Comparison of ENCODE assay signal across 8 cellular contexts in genomic region chr1:151443846-151444790, GRCh38. TPM values are rescaled to one million over a fixed set of nuclear protein-coding genes. Genes with fewer than 3 reads are reported as not detected.
DNase-seq lines count a peak whose midpoint lies in the region; ATAC-seq and TF ChIP-seq lines count a peak whose summit lies in the region.

No MANE protein-coding gene starts in this region.

- no peaks in the 10 kb centered on the region for H3K9me3 ChIP-seq in MM.1S (replicated peaks; ENCODE audit: insufficient read depth, low read length)
- H3K9me3 ChIP-seq in parathyroid adenoma (ENCODE audit: control insufficient read depth, low read length), result no peaks in the 10 kb centered on the region

- H3K27me3 ChIP-seq in MM.1S (replicated peaks; ENCODE audit: insufficient read depth, low read length) (no peaks in the 10 kb centered on the region), foreskin keratinocyte (no peaks in the 10 kb centered on the region), parathyroid adenoma (ENCODE audit: control insufficient read depth, insufficient read depth, low read length) (no peaks in the 10 kb centered on the region)

- H3K36me3 ChIP-seq in MM.1S (replicated peaks; ENCODE audit: insufficient read depth, low read length) (peaks cover 8% of the 10 kb centered on the region; the same call in 1 of the 2 replicates), parathyroid adenoma (ENCODE audit: control insufficient read depth, insufficient read depth, low read length) (no peaks in the 10 kb centered on the region)

- H3K27ac ChIP-seq in MM.1S (ENCODE audit: low read length), result no peak overlapping the region
- no peak overlapping the region for H3K27ac ChIP-seq in foreskin keratinocyte
- H3K27ac ChIP-seq in parathyroid adenoma, result peak overlapping the region; percentile 77

- H3K9me2 ChIP-seq in MM.1S (replicated peaks; ENCODE audit: insufficient read depth, low read length), result no peaks in the 10 kb centered on the region

- DNase-seq in AG09319 (ENCODE audit: extremely low read depth, low read depth), result peak; percentile 57
- peak; percentile 91 for DNase-seq in MM.1S
- DNase-seq in SHP77 treated with DMSO at 0.1 percent for 48 hours (lab: John Stamatoyannopoulos, UW), result peak; percentile 63
- peak; percentile 33 for DNase-seq in activated T-helper 9 cell treated with anti-CD3 and anti-CD28 coated beads, Interleukin-2, amount 50 U/mL, for 16 hours (ENCODE audit: low read depth)
- peak; percentile 41 to 71 for DNase-seq in foreskin keratinocyte

- H3K9ac ChIP-seq in MM.1S (ENCODE audit: low read length) (no peak overlapping the region; the same call in 1 of the 2 replicates), parathyroid adenoma (no peak overlapping the region)

- H3F3A ChIP-seq in MM.1S (ENCODE audit: insufficient read depth, low read length), result peaks cover 8% of the 10 kb centered on the region; the same call in 1 of the 2 replicates

- H3K79me2 ChIP-seq in MM.1S (ENCODE audit: low read length) (peaks cover 97% of the 10 kb centered on the region), parathyroid adenoma (peaks cover 19% of the 10 kb centered on the region)

- H3K4me2 ChIP-seq in MM.1S (ENCODE audit: low read depth, low read length), result peak overlapping the region; percentile 2; the same call in 1 of the 2 replicates
- H3K4me2 ChIP-seq in parathyroid adenoma (ENCODE audit: low read length), result no peak overlapping the region

- H3K4me3 ChIP-seq in MM.1S (ENCODE audit: low read length) (no peak overlapping the region), parathyroid adenoma (ENCODE audit: low read depth, low read length) (no peak overlapping the region)

- TF ChIP-seq CTCF in AG09319 (IDR thresholded peaks at IDR 0.05; ENCODE audit: low read depth, low read length), result peak; percentile 76
- TF ChIP-seq CTCF in MM.1S (IDR thresholded peaks at IDR 0.05; ENCODE audit: low read length), result peak; percentile 96
- peak; percentile 95 for TF ChIP-seq CTCF in foreskin keratinocyte (conservative IDR thresholded peaks at IDR 0.05)
- TF ChIP-seq CTCF in parathyroid adenoma (IDR thresholded peaks at IDR 0.05), result peak; percentile 66

- peak; percentile 62 for ATAC-seq in GM19035 (IDR thresholded peaks at IDR 0.05; ENCODE audit: unreplicated experiment)
- ATAC-seq in foreskin keratinocyte, result peak; percentile 84
- ATAC-seq in HG02884 (IDR thresholded peaks at IDR 0.05; ENCODE audit: unreplicated experiment), result no peak

- no peak overlapping the region for H2AFZ ChIP-seq in MM.1S (ENCODE audit: low read length)
- H2AFZ ChIP-seq in parathyroid adenoma, result no peak overlapping the region

- H4K20me1 ChIP-seq in MM.1S (ENCODE audit: insufficient read depth, low read length), result peaks cover 19% of the 10 kb centered on the region; the same call in 1 of the 2 replicates

- H3K4me1 ChIP-seq in MM.1S (ENCODE audit: low read length) (peaks cover 17% of the 10 kb centered on the region), foreskin keratinocyte (peaks cover 6% of the 10 kb centered on the region), parathyroid adenoma (no peaks in the 10 kb centered on the region)

RNA-seq across cellular contexts. Expression of gene POGZ, which starts 15.2 kb away (rescaled TPM):
- total RNA-seq in foreskin keratinocyte, result 29.5 and 29.6 TPM in 2 replicates
- 5.1 and 6.1 TPM in 2 replicates for polyA plus RNA-seq in foreskin keratinocyte

RNA-seq across cellular contexts. Expression of gene PSMB4, which starts 44.7 kb away (rescaled TPM):
- total RNA-seq in foreskin keratinocyte, result 318 and 323 TPM in 2 replicates
- polyA plus RNA-seq in foreskin keratinocyte, result 392 and 412 TPM in 2 replicates

Comparison
In these comparisons a context has a peak if more than half of its experiments do, and no peak if none do; other contexts are left out.
1. DNase-seq: peak in every context shown above with its lines; median percentile 91 in MM.1S; 63 in SHP77 treated with DMSO at 0.1 percent for 48 hours; 57 in AG09319; 56 in foreskin keratinocyte; 33 in activated T-helper 9 cell treated with anti-CD3 and anti-CD28 coated beads, Interleukin-2, amount 50 U/mL, for 16 hours.